ENCODE assay signal across 28 cellular contexts in genomic region chr11:12856338-12856737, GRCh38.
"Had no signal": no experiment of that assay in that cellular context is flagged by ENCODE, and none has a peak within 500 bp of the region (broad histone marks: within the 10 kb centered on the region; RNA-seq: fewer than 3 reads in every experiment).

No MANE protein-coding gene starts in this region.

- H3K4me1 Mint-ChIP-seq: immature natural killer cell; stimulated activated naive B cell treated with anti-CD40 and anti-IgM and Interleukin-4, amounts not matched to agents 10 μg/mL and 1 μg/mL and 100 μg/mL, for 72 hours had no signal

- H3K4me1 ChIP-seq: breast epithelium had no signal

- H3K27me3 ChIP-seq: breast epithelium, sigmoid colon, suprapubic skin, tibial artery had no signal

- H3K27ac ChIP-seq: breast epithelium, prostate gland, suprapubic skin, tibial artery had no signal

- H3K4me3 Mint-ChIP-seq: activated CD4-positive, alpha-beta memory T cell treated with anti-CD3 and anti-CD28 coated beads for 36 hours; activated CD4-positive, alpha-beta T cell treated with anti-CD3 and anti-CD28 coated beads, Interleukin-2, amount 10 ng/mL, durations not matched to agents 24 days and 14 days; activated naive CD4-positive, alpha-beta T cell treated with anti-CD3 and anti-CD28 coated beads for 36 hours; activated naive CD8-positive, alpha-beta T cell treated with anti-CD3 and anti-CD28 coated beads, Interleukin-2, amount 10 ng/mL, durations not matched to agents 7 days and 5 days; activated T-helper 1 cell treated with anti-CD3 and anti-CD28 coated beads, Interleukin-12 subunit alpha, Interleukin-12 subunit beta, Interleukin-2, Interleukin-4 antibody, amounts not matched to agents 30 ng/mL and 10 ng/mL and 1 ng/mL, durations not matched to agents 14 hours and 24 hours and 36 hours; immature natural killer cell; natural killer cell treated with Interleukin-12 subunit alpha and Interleukin-12 subunit beta and Interleukin-15 and Interleukin-18, amount 100 ng/mL, for 72 hours; stimulated activated naive B cell treated with anti-CD40 and anti-IgM and Interleukin-4, amounts not matched to agents 10 μg/mL and 1 μg/mL and 100 μg/mL, for 72 hours had no signal

- ATAC-seq: esophagus mucosa; left colon; natural killer cell treated with Interleukin-12 subunit alpha and Interleukin-12 subunit beta and Interleukin-15 and Interleukin-18, amount 100 ng/mL, for 72 hours; stimulated activated naive B cell treated with anti-CD40 and anti-IgM and Interleukin-4, amounts not matched to agents 10 μg/mL and 1 μg/mL and 100 μg/mL, for 72 hours had no signal

- DNase-seq: activated CD4-positive, alpha-beta memory T cell treated with anti-CD3 and anti-CD28 coated beads for 36 hours; activated CD4-positive, alpha-beta T cell treated with anti-CD3 and anti-CD28 coated beads, Interleukin-2, amount 10 ng/mL, durations not matched to agents 24 days and 14 days; activated CD4-positive, CD25-positive, alpha-beta regulatory T cell treated with anti-CD3 and anti-CD28 coated beads, Interleukin-2, amount 50 U/mL, for 72 hours; activated CD8-positive, alpha-beta memory T cell treated with anti-CD3 and anti-CD28 coated beads, Interleukin-2, amount 50 U/mL, for 4 hours; activated effector memory CD4-positive, alpha-beta T cell treated with anti-CD3 and anti-CD28 coated beads, Interleukin-2, amount 50 U/mL, for 16 hours; activated naive CD4-positive, alpha-beta T cell treated with anti-CD3 and anti-CD28 coated beads for 36 hours; activated naive CD8-positive, alpha-beta T cell treated with anti-CD3 and anti-CD28 coated beads, Interleukin-2, amount 10 ng/mL, durations not matched to agents 7 days and 5 days; activated T-cell treated with anti-CD3 and anti-CD28 coated beads, Interleukin-2, amount 50 U/mL, for 1 hour; amygdala; central memory CD4-positive, alpha-beta T cell; foreskin fibroblast; head of caudate nucleus; hypothalamus; immature natural killer cell; kidney; left colon; retina; sigmoid colon; stimulated activated CD4-positive, alpha-beta T cell treated with anti-CD3 and anti-CD28 coated beads, Interleukin-15, amount 100 ng/mL, for 24 hours; stimulated activated CD4-positive, alpha-beta T cell treated with anti-CD3 and anti-CD28 coated beads, Interleukin-2, amount 100 ng/mL, for 24 hours; stimulated activated naive B cell treated with anti-CD40 and anti-IgM and Interleukin-4, amounts not matched to agents 10 μg/mL and 1 μg/mL and 100 μg/mL, for 72 hours; tibial artery had no signal

- H3K9me3 ChIP-seq: breast epithelium, prostate gland, sigmoid colon, suprapubic skin, tibial artery had no signal

- H3K27ac Mint-ChIP-seq: activated CD4-positive, alpha-beta memory T cell treated with anti-CD3 and anti-CD28 coated beads for 36 hours; activated CD4-positive, alpha-beta T cell treated with anti-CD3 and anti-CD28 coated beads, Interleukin-2, amount 10 ng/mL, durations not matched to agents 24 days and 14 days; activated naive CD4-positive, alpha-beta T cell treated with anti-CD3 and anti-CD28 coated beads for 36 hours; activated naive CD8-positive, alpha-beta T cell treated with anti-CD3 and anti-CD28 coated beads, Interleukin-2, amount 10 ng/mL, durations not matched to agents 7 days and 5 days; activated T-helper 1 cell treated with anti-CD3 and anti-CD28 coated beads, Interleukin-12 subunit alpha, Interleukin-12 subunit beta, Interleukin-2, Interleukin-4 antibody, amounts not matched to agents 30 ng/mL and 10 ng/mL and 1 ng/mL, durations not matched to agents 14 hours and 24 hours and 36 hours; immature natural killer cell; natural killer cell treated with Interleukin-12 subunit alpha and Interleukin-12 subunit beta and Interleukin-15 and Interleukin-18, amount 100 ng/mL, for 72 hours; stimulated activated naive B cell treated with anti-CD40 and anti-IgM and Interleukin-4, amounts not matched to agents 10 μg/mL and 1 μg/mL and 100 μg/mL, for 72 hours had no signal

- H3K9me3 Mint-ChIP-seq: activated CD4-positive, alpha-beta memory T cell treated with anti-CD3 and anti-CD28 coated beads for 36 hours; activated CD4-positive, alpha-beta T cell treated with anti-CD3 and anti-CD28 coated beads, Interleukin-2, amount 10 ng/mL, durations not matched to agents 24 days and 14 days; activated naive CD4-positive, alpha-beta T cell treated with anti-CD3 and anti-CD28 coated beads for 36 hours; activated naive CD8-positive, alpha-beta T cell treated with anti-CD3 and anti-CD28 coated beads, Interleukin-2, amount 10 ng/mL, durations not matched to agents 7 days and 5 days; activated T-helper 1 cell treated with anti-CD3 and anti-CD28 coated beads, Interleukin-12 subunit alpha, Interleukin-12 subunit beta, Interleukin-2, Interleukin-4 antibody, amounts not matched to agents 30 ng/mL and 10 ng/mL and 1 ng/mL, durations not matched to agents 14 hours and 24 hours and 36 hours; immature natural killer cell; natural killer cell treated with Interleukin-12 subunit alpha and Interleukin-12 subunit beta and Interleukin-15 and Interleukin-18, amount 100 ng/mL, for 72 hours; stimulated activated naive B cell treated with anti-CD40 and anti-IgM and Interleukin-4, amounts not matched to agents 10 μg/mL and 1 μg/mL and 100 μg/mL, for 72 hours had no signal

- H3K4me3 ChIP-seq: breast epithelium, prostate gland, sigmoid colon, suprapubic skin, tibial artery had no signal

- H3K36me3 ChIP-seq: breast epithelium, prostate gland, sigmoid colon, suprapubic skin, tibial artery had no signal

- H3K36me3 Mint-ChIP-seq: activated CD4-positive, alpha-beta memory T cell treated with anti-CD3 and anti-CD28 coated beads for 36 hours; activated naive CD8-positive, alpha-beta T cell treated with anti-CD3 and anti-CD28 coated beads, Interleukin-2, amount 10 ng/mL, durations not matched to agents 7 days and 5 days; immature natural killer cell; natural killer cell treated with Interleukin-12 subunit alpha and Interleukin-12 subunit beta and Interleukin-15 and Interleukin-18, amount 100 ng/mL, for 72 hours; stimulated activated naive B cell treated with anti-CD40 and anti-IgM and Interleukin-4, amounts not matched to agents 10 μg/mL and 1 μg/mL and 100 μg/mL, for 72 hours had no signal
